In genomic region chr2:192551760-192552159, GRCh38 we compare ENCODE assay signal across 22 cellular contexts.
"Had no signal": no experiment of that assay in that cellular context is flagged by ENCODE, and none has a peak within 500 bp of the region (broad histone marks: within the 10 kb centered on the region; RNA-seq: fewer than 3 reads in every experiment).

No MANE protein-coding gene starts in this region.

- H3K4me3 ChIP-seq: coronary artery, esophagus squamous epithelium, left lung, prostate gland, right atrium auricular region, sigmoid colon, stomach, thyroid gland had no signal

- H3K27me3 Mint-ChIP-seq: naive thymus-derived CD4-positive, alpha-beta T cell; type B pancreatic cell had no signal

- H3K27me3 ChIP-seq: esophagus squamous epithelium, left lung, right atrium auricular region, sigmoid colon, stomach, thyroid gland had no signal

- H3K9me3 Mint-ChIP-seq: naive thymus-derived CD4-positive, alpha-beta T cell; nephron; type B pancreatic cell had no signal

- DNase-seq: dermis blood vessel endothelial cell; effector memory CD4-positive, alpha-beta T cell; erythroblast; esophagus squamous epithelium; left cardiac atrium; left lung; mesenchymal stem cell; midbrain; naive thymus-derived CD4-positive, alpha-beta T cell; nucleus accumbens; sigmoid colon; stimulated activated CD4-positive, alpha-beta T cell treated with anti-CD3 and anti-CD28 coated beads, Interleukin-2, amount 100 ng/mL, for 24 hours; stimulated activated CD4-positive, alpha-beta T cell treated with anti-CD3 and anti-CD28 coated beads, Interleukin-4, amount 100 ng/mL, for 24 hours; stimulated activated naive CD4-positive, alpha-beta T cell treated with Interleukin-2 at 50 U/mL for 16 hours; stomach; thyroid gland had no signal

- H3K27ac ChIP-seq: coronary artery, esophagus squamous epithelium, left lung, prostate gland, right atrium auricular region, sigmoid colon, stomach, thyroid gland had no signal

- H3K4me1 ChIP-seq: esophagus squamous epithelium, left lung, prostate gland, right atrium auricular region, sigmoid colon, stomach, thyroid gland had no signal

- H3K4me3 Mint-ChIP-seq: naive thymus-derived CD4-positive, alpha-beta T cell; nephron; stimulated activated effector memory CD8-positive, alpha-beta T cell treated with anti-CD3 and anti-CD28 coated beads, Interleukin-12 subunit alpha, Interleukin-12 subunit beta, amount 100 ng/mL, for 72 hours; type B pancreatic cell had no signal

- H3K36me3 Mint-ChIP-seq: naive thymus-derived CD4-positive, alpha-beta T cell; stimulated activated effector memory CD8-positive, alpha-beta T cell treated with anti-CD3 and anti-CD28 coated beads, Interleukin-12 subunit alpha, Interleukin-12 subunit beta, amount 100 ng/mL, for 72 hours; type B pancreatic cell had no signal

- H3K9me3 ChIP-seq: esophagus squamous epithelium, left lung, prostate gland, right atrium auricular region, sigmoid colon, stomach, thyroid gland had no signal

- H3K27ac Mint-ChIP-seq: naive thymus-derived CD4-positive, alpha-beta T cell; nephron; stimulated activated effector memory CD8-positive, alpha-beta T cell treated with anti-CD3 and anti-CD28 coated beads, Interleukin-12 subunit alpha, Interleukin-12 subunit beta, amount 100 ng/mL, for 72 hours; type B pancreatic cell had no signal

- H3K4me1 Mint-ChIP-seq: naive thymus-derived CD4-positive, alpha-beta T cell; nephron; stimulated activated effector memory CD8-positive, alpha-beta T cell treated with anti-CD3 and anti-CD28 coated beads, Interleukin-12 subunit alpha, Interleukin-12 subunit beta, amount 100 ng/mL, for 72 hours had no signal

- H3K36me3 ChIP-seq: esophagus squamous epithelium, left lung, prostate gland, right atrium auricular region, sigmoid colon, stomach, thyroid gland had no signal
